8 cellular contexts compared by ENCODE assay signal in the genomic region with DNA sequence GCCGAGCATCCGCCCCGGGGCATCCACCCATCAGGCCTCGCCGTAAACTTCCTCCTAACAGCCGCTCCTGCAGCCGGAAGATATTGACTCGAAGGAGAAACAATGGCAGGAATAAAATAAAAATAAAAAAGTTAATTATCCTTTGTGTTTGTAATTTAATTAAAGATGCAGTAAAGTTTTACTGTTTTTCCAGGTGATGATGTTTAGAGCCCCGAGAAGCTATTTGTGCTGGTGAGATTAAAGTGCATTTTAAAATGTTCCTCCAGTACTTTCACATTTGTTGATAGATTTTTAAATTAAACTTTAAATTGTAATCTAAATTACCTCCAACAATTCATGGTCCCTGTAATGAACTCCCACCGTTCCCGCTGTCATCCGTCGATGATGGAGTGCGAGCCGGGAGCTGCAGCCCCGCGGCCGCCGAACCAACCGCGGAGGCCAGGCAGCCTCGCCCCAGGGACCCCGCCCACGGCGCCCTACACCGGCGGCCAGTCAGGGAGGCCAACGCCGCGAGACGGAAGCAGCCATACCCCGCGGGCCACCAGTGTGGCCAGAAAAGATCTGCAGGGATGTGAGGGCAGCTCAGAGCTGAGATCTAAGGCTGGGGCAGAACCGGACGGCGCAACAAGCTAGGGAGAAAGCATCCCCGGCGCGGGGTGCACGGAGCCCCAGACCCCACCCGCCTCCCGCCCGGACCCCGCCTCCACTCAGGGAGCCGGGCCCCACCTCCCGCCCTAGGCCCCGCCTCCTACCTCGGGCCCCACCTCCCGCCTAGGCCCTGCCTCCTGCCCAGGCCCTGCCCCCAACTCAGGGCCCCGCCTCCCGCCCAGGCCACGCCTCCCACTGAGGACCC.
DNase-seq lines count a peak whose midpoint lies in the region; ATAC-seq, FAIRE-seq and TF ChIP-seq lines count a peak whose summit lies in the region.

No MANE protein-coding gene starts in this region.

- H3K9me3 Mint-ChIP-seq in T-helper 2 cell treated with Interferon-gamma antibody and Interleukin-4, amounts not matched to agents 5 μg/mL and 100 μg/mL, for 36 hours, result no peaks in the 10 kb centered on the region

- peaks cover 4% of the 10 kb centered on the region for H3K4me1 Mint-ChIP-seq in T-helper 2 cell treated with Interferon-gamma antibody and Interleukin-4, amounts not matched to agents 5 μg/mL and 100 μg/mL, for 36 hours (ENCODE audit: low read depth)

- H3K4me3 ChIP-seq in iPS-11a (ENCODE audit: low read depth, low read length) (peak overlapping the region; percentile 39), small intestine (ENCODE audit: low read depth in 1 of 2, low read length in 2 of 2) (peak overlapping the region; percentile 64 to 69)

- FAIRE-seq in small intestine (lab: Jason Lieb, UNC), result no peak

- peak; percentile 37 for ATAC-seq in GM18858 (IDR thresholded peaks at IDR 0.05; ENCODE audit: unreplicated experiment)
- no peak for ATAC-seq in GM18520 (IDR thresholded peaks at IDR 0.05; ENCODE audit: unreplicated experiment)

- H3K36me3 Mint-ChIP-seq in T-helper 2 cell treated with Interferon-gamma antibody and Interleukin-4, amounts not matched to agents 5 μg/mL and 100 μg/mL, for 36 hours (ENCODE audit: low read depth), result no peaks in the 10 kb centered on the region

- DNase-seq in HuH-7.5 (ENCODE audit: low spot score) (peak; percentile 84), astrocyte of the hippocampus (ENCODE audit: low read depth, low spot score) (peak; percentile 87), small intestine (peak; percentile 47)
- DNase-seq in T-helper 2 cell treated with Interferon-gamma antibody and Interleukin-4, amounts not matched to agents 5 μg/mL and 100 μg/mL, for 36 hours (ENCODE audit: low spot score), result peak; percentile 82

- TF ChIP-seq CTCF in 22Rv1 (IDR thresholded peaks at IDR 0.05), result no peak

- peaks cover 0 to 4% of the 10 kb centered on the region in 2 donors for H3K27me3 ChIP-seq in small intestine (ENCODE audit: control insufficient read depth in 2 of 2, insufficient read depth in 2 of 2, low read length in 2 of 2)

- peak overlapping the region; percentile 71 for H3K4me3 Mint-ChIP-seq in T-helper 2 cell treated with Interferon-gamma antibody and Interleukin-4, amounts not matched to agents 5 μg/mL and 100 μg/mL, for 36 hours

- 1 to 5% (median 1%) methylated on average over 43 to 52 of the region's 52 CpGs for WGBS in small intestine, 3 donors

- no peaks in the 10 kb centered on the region for H3K36me3 ChIP-seq in small intestine (ENCODE audit: control insufficient read depth in 2 of 2, insufficient read depth in 2 of 2, low read length in 2 of 2)

- H3K27ac ChIP-seq in 22Rv1 (peak overlapping the region; percentile 46; the same call in 1 of the 2 replicates), small intestine (ENCODE audit: low read depth in 1 of 2, low read length in 1 of 2) (peak overlapping the region; percentile 62 to 91)

- peak overlapping the region; percentile 84 for H3K27ac Mint-ChIP-seq in T-helper 2 cell treated with Interferon-gamma antibody and Interleukin-4, amounts not matched to agents 5 μg/mL and 100 μg/mL, for 36 hours

- H3K4me1 ChIP-seq in small intestine (ENCODE audit: control insufficient read depth in 2 of 2, insufficient read depth in 1 of 2, low read depth in 1 of 2, low read length in 1 of 2), result peaks cover 0 to 3% of the 10 kb centered on the region in 2 donors

- no peaks in the 10 kb centered on the region for H3K27me3 Mint-ChIP-seq in T-helper 2 cell treated with Interferon-gamma antibody and Interleukin-4, amounts not matched to agents 5 μg/mL and 100 μg/mL, for 36 hours (ENCODE audit: low read depth)

- no peaks in the 10 kb centered on the region for H3K9me3 ChIP-seq in small intestine (ENCODE audit: control insufficient read depth, low read depth)
